ENCODE assay signal across 9 cellular contexts in the genomic region with DNA sequence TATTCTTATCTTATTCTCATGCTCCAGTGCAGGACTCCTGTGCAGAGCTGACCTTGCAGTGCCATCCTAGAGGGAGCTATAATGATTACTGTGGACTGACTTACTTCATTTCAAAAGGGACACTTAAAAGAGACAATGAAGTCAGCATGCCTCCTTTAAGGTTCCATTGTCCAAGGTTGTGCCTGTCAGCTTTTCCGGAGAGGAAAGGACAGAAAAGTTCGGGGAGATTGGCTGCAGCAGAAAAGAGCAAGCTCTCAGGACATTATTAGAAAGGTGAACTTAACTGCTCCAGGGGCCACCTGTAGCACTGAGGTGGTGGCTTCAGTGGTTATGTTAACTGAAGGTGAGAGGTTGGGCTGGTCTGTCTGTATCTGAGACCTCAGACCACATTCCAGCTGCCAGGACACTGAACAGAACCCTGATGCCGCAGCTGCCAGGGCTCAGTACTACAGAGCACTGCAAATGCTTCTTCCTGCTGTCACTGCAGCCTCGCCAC.
DNase-seq lines count a peak whose midpoint lies in the region; ATAC-seq, FAIRE-seq and TF ChIP-seq lines count a peak whose summit lies in the region.
"Had no signal": no experiment of that assay in that cellular context is flagged by ENCODE, and none has a peak within 500 bp of the region (broad histone marks: within the 10 kb centered on the region; RNA-seq: fewer than 3 reads in every experiment).

No MANE protein-coding gene starts in this region.

- DNase-seq in heart right ventricle, result no peak
- DNase-seq in Right ventricle myocardium superior, result no peak
- peak; percentile 27 for DNase-seq in dermis blood vessel endothelial cell
- no peak for DNase-seq in D721Med (ENCODE audit: insufficient read length, low spot score)
- no peak for DNase-seq in nucleus accumbens (lab: John Stamatoyannopoulos, UW)
- DNase-seq in uterus, result no peak
- DNase-seq in activated CD4-positive, alpha-beta T cell treated with anti-CD3 and anti-CD28 coated beads for 36 hours, result no peak

- CTCF ChIA-PET in activated CD4-positive, alpha-beta T cell treated with anti-CD3 and anti-CD28 coated beads for 36 hours (lab: Charles Lee), result interaction anchor here (0.7 to 2.6 kb wide), 3 partner anchors 10 to 16 kb away, joined by 3 to 9 read pairs (median 4); no protein-coding TSS in a partner anchor

- intact Hi-C loops in heart right ventricle (cut with DNase I) (loop anchor here in 1 of 10 donors (5.0 kb wide), 1 partner anchor 112 kb away; a partner anchor contains a TSS), Right ventricle myocardium superior (cut with DNase I) (no loop called here), uterus (cut with DNase I; ENCODE audit: low total_unique reads) (no loop called here)
- intact Hi-C loops in activated CD4-positive, alpha-beta T cell treated with anti-CD3 and anti-CD28 coated beads for 36 hours (cut with DNase I, micrococcal nuclease), result no loop called here

- FAIRE-seq in D721Med (lab: Jason Lieb, UNC), result no peak

- H3K27ac Mint-ChIP-seq in activated CD4-positive, alpha-beta T cell treated with anti-CD3 and anti-CD28 coated beads for 36 hours, result no peak overlapping the region

- WGBS in heart right ventricle, 2 donors, result 31 to 36% methylated on average over 4 of the region's 4 CpGs

- no peaks in the 10 kb centered on the region for H3K27me3 Mint-ChIP-seq in activated CD4-positive, alpha-beta T cell treated with anti-CD3 and anti-CD28 coated beads for 36 hours

- H3K9me3 ChIP-seq in heart right ventricle (peaks cover 0 to 18% (median 0%) of the 10 kb centered on the region in 11 donors), uterus (no peaks in the 10 kb centered on the region)

- H3K4me1 ChIP-seq in heart right ventricle (peaks cover 0 to 12% (median 0%) of the 10 kb centered on the region in 9 donors), uterus (no peaks in the 10 kb centered on the region)

- H3K27me3 ChIP-seq in heart right ventricle (no peaks in the 10 kb centered on the region), uterus (no peaks in the 10 kb centered on the region)

- TF ChIP-seq POLR2A in uterus (IDR thresholded peaks at IDR 0.05), result no peak

- H3K27ac ChIP-seq in heart right ventricle (no peak overlapping the region), uterus (no peak overlapping the region)
- H3K27ac ChIP-seq: SK-N-MC had no signal

- peaks cover 3% of the 10 kb centered on the region for H3K9me3 Mint-ChIP-seq in activated CD4-positive, alpha-beta T cell treated with anti-CD3 and anti-CD28 coated beads for 36 hours (ENCODE audit: low read depth)

- H3K4me3 ChIP-seq in heart right ventricle (no peak overlapping the region), uterus (no peak overlapping the region)
- H3K4me3 ChIP-seq: SK-N-MC had no signal

- H3K36me3 Mint-ChIP-seq in activated CD4-positive, alpha-beta T cell treated with anti-CD3 and anti-CD28 coated beads for 36 hours (ENCODE audit: low read depth), result no peaks in the 10 kb centered on the region

- POLR2A ChIA-PET in activated CD4-positive, alpha-beta T cell treated with anti-CD3 and anti-CD28 coated beads for 36 hours (lab: Charles Lee), result no interaction called here

- H3K36me3 ChIP-seq in heart right ventricle (no peaks in the 10 kb centered on the region), uterus (no peaks in the 10 kb centered on the region)

- no peak overlapping the region for H3K4me3 Mint-ChIP-seq in activated CD4-positive, alpha-beta T cell treated with anti-CD3 and anti-CD28 coated beads for 36 hours

- H3K4me1 Mint-ChIP-seq in activated CD4-positive, alpha-beta T cell treated with anti-CD3 and anti-CD28 coated beads for 36 hours, result peaks cover 12% of the 10 kb centered on the region

- peak in 5 of 8 donors; percentile 30 to 59 (median 52) for ATAC-seq in heart right ventricle
- ATAC-seq in Right ventricle myocardium superior (ENCODE audit: poor library complexity), result no peak
- ATAC-seq in HG03469 (IDR thresholded peaks at IDR 0.05; ENCODE audit: unreplicated experiment), result peak; percentile 57
- ATAC-seq in activated CD4-positive, alpha-beta T cell treated with anti-CD3 and anti-CD28 coated beads for 36 hours, result no peak

- TF ChIP-seq CTCF in heart right ventricle (IDR thresholded peaks at IDR 0.05) (peak in 5 of 9 donors; percentile 18 to 45 (median 33)), D721Med (IDR thresholded peaks at IDR 0.05; ENCODE audit: insufficient read depth, missing control alignments) (no peak), uterus (IDR thresholded peaks at IDR 0.05) (no peak)

Comparison
In these comparisons a context has a peak if more than half of its experiments do, and no peak if none do; other contexts are left out.
1. ATAC-seq: peak in heart right ventricle (5 of 8) and HG03469 (single experiment); none in Right ventricle myocardium superior (single experiment) and activated CD4-positive, alpha-beta T cell treated with anti-CD3 and anti-CD28 coated beads for 36 hours (single experiment).
2. CTCF ChIP-seq: peak in heart right ventricle (5 of 9); none in D721Med (single experiment) and uterus (0 of 4).